In the genomic region with DNA sequence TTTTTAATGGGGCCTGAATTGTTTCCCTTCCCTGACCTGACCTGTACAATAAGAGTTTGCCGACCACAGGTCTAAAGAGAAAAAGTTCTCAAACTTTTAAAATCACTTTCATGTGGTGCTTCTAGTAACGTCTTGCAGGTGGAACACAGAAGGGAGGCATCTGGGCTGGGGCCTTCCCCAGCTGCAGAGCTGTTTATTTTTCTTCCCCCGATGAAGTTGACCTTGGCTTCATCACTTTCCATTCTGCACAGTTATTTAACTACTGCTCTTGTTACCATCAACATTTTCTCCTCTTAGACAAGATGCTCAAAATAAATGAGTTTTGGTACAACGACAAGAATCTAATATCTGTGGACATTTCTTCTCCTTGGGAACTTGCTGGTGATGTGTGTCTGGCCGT, we compare ENCODE assay signal across 26 cellular contexts.
"Had no signal": no experiment of that assay in that cellular context is flagged by ENCODE, and none has a peak within 500 bp of the region (broad histone marks: within the 10 kb centered on the region; RNA-seq: fewer than 3 reads in every experiment).

No MANE protein-coding gene starts in this region.

- H3K36me3 Mint-ChIP-seq: stimulated activated effector memory CD8-positive, alpha-beta T cell treated with anti-CD3 and anti-CD28 coated beads, Interleukin-12 subunit alpha, Interleukin-12 subunit beta, amount 100 ng/mL, for 72 hours; stimulated activated memory B cell treated with anti-CD40 and anti-IgM and Interleukin-4, amounts not matched to agents 10 μg/mL and 1 μg/mL and 100 μg/mL, for 72 hours; stimulated activated naive B cell treated with anti-CD40 and anti-IgM and Interleukin-4, amounts not matched to agents 10 μg/mL and 1 μg/mL and 100 μg/mL, for 72 hours; type B pancreatic cell had no signal

- H3K27ac Mint-ChIP-seq: stimulated activated effector memory CD8-positive, alpha-beta T cell treated with anti-CD3 and anti-CD28 coated beads, Interleukin-12 subunit alpha, Interleukin-12 subunit beta, amount 100 ng/mL, for 72 hours; stimulated activated memory B cell treated with anti-CD40 and anti-IgM and Interleukin-4, amounts not matched to agents 10 μg/mL and 1 μg/mL and 100 μg/mL, for 72 hours; stimulated activated naive B cell treated with anti-CD40 and anti-IgM and Interleukin-4, amounts not matched to agents 10 μg/mL and 1 μg/mL and 100 μg/mL, for 72 hours; stimulated activated naive CD8-positive, alpha-beta T cell treated with anti-CD3 and anti-CD28 coated beads, Interleukin-15, amount 100 ng/mL, for 72 hours; stimulated activated naive CD8-positive, alpha-beta T cell treated with anti-CD3 and anti-CD28 coated beads, Interleukin-15, Interleukin-2, amounts not matched to agents 100 ng/mL and 50 ng/mL, for 24 hours; type B pancreatic cell had no signal

- H3K4me3 ChIP-seq: stomach, suprapubic skin, testis, thoracic aorta, thyroid gland, tibial artery, tibial nerve, transverse colon, upper lobe of left lung, upper lobe of right lung, uterus, vagina had no signal

- H3K9me3 ChIP-seq: stomach, suprapubic skin, testis, thoracic aorta, thyroid gland, tibial artery, tibial nerve, transverse colon, upper lobe of left lung, upper lobe of right lung, uterus, vagina had no signal

- H3K9me3 Mint-ChIP-seq: stimulated activated effector memory CD8-positive, alpha-beta T cell treated with anti-CD3 and anti-CD28 coated beads, Interleukin-12 subunit alpha, Interleukin-12 subunit beta, amount 100 ng/mL, for 72 hours; stimulated activated memory B cell treated with anti-CD40 and anti-IgM and Interleukin-4, amounts not matched to agents 10 μg/mL and 1 μg/mL and 100 μg/mL, for 72 hours; stimulated activated naive B cell treated with anti-CD40 and anti-IgM and Interleukin-4, amounts not matched to agents 10 μg/mL and 1 μg/mL and 100 μg/mL, for 72 hours; stimulated activated naive CD8-positive, alpha-beta T cell treated with anti-CD3 and anti-CD28 coated beads, Interleukin-15, amount 100 ng/mL, for 72 hours; stimulated activated naive CD8-positive, alpha-beta T cell treated with anti-CD3 and anti-CD28 coated beads, Interleukin-15, Interleukin-2, amounts not matched to agents 100 ng/mL and 50 ng/mL, for 24 hours; type B pancreatic cell had no signal

- H3K36me3 ChIP-seq: stomach, suprapubic skin, thoracic aorta, thyroid gland, tibial artery, tibial nerve, transverse colon, upper lobe of left lung, upper lobe of right lung, uterus, vagina had no signal

- H3K4me1 Mint-ChIP-seq: stimulated activated effector memory CD8-positive, alpha-beta T cell treated with anti-CD3 and anti-CD28 coated beads, Interleukin-12 subunit alpha, Interleukin-12 subunit beta, amount 100 ng/mL, for 72 hours; stimulated activated memory B cell treated with anti-CD40 and anti-IgM and Interleukin-4, amounts not matched to agents 10 μg/mL and 1 μg/mL and 100 μg/mL, for 72 hours; stimulated activated naive B cell treated with anti-CD40 and anti-IgM and Interleukin-4, amounts not matched to agents 10 μg/mL and 1 μg/mL and 100 μg/mL, for 72 hours; stimulated activated naive CD8-positive, alpha-beta T cell treated with anti-CD3 and anti-CD28 coated beads, Interleukin-15, amount 100 ng/mL, for 72 hours had no signal

- H3K27ac ChIP-seq: stomach, suprapubic skin, testis, thoracic aorta, thyroid gland, tibial artery, tibial nerve, transverse colon, upper lobe of left lung, upper lobe of right lung, uterus, vagina had no signal

- DNase-seq: stimulated activated CD4-positive, alpha-beta T cell treated with anti-CD3 and anti-CD28 coated beads, Interleukin-2, amount 100 ng/mL, for 48 hours; stimulated activated CD4-positive, alpha-beta T cell treated with anti-CD3 and anti-CD28 coated beads, Interleukin-4, amount 100 ng/mL, for 1 hour; stimulated activated CD4-positive, alpha-beta T cell treated with anti-CD3 and anti-CD28 coated beads, Interleukin-4, amount 100 ng/mL, for 24 hours; stimulated activated CD4-positive, alpha-beta T cell treated with anti-CD3 and anti-CD28 coated beads, Interleukin-4, amount 100 ng/mL, for 4 hours; stimulated activated CD8-positive, alpha-beta memory T cell treated with anti-CD3 and anti-CD28 coated beads, Interleukin-4, amount 100 ng/mL, for 48 hours; stimulated activated naive B cell treated with anti-CD40 and anti-IgM and Interleukin-4, amounts not matched to agents 10 μg/mL and 1 μg/mL and 100 μg/mL, for 72 hours; stimulated activated naive CD4-positive, alpha-beta T cell; stimulated activated naive CD4-positive, alpha-beta T cell treated with Interleukin-2 at 50 U/mL for 16 hours; stimulated activated naive CD8-positive, alpha-beta T cell treated with anti-CD3 and anti-CD28 coated beads, Interleukin-15, amount 100 ng/mL, for 72 hours; stimulated activated naive CD8-positive, alpha-beta T cell treated with anti-CD3 and anti-CD28 coated beads, Interleukin-15, Interleukin-2, amounts not matched to agents 100 U/mL and 50 U/mL, for 24 hours; stomach; testis; thyroid gland; tibial artery; transverse colon; upper lobe of left lung; upper lobe of right lung; uterus had no signal

- ATAC-seq: stimulated activated effector memory CD8-positive, alpha-beta T cell treated with anti-CD3 and anti-CD28 coated beads, Interleukin-12 subunit alpha, Interleukin-12 subunit beta, amount 100 ng/mL, for 72 hours; stimulated activated naive B cell treated with anti-CD40 and anti-IgM and Interleukin-4, amounts not matched to agents 10 μg/mL and 1 μg/mL and 100 μg/mL, for 72 hours; stimulated activated naive CD8-positive, alpha-beta T cell treated with anti-CD3 and anti-CD28 coated beads, Interleukin-15, amount 100 ng/mL, for 72 hours; stimulated activated naive CD8-positive, alpha-beta T cell treated with anti-CD3 and anti-CD28 coated beads, Interleukin-15, Interleukin-2, amounts not matched to agents 100 U/mL and 50 U/mL, for 24 hours; upper lobe of right lung had no signal

- H3K4me1 ChIP-seq: suprapubic skin, testis, thyroid gland, tibial artery, transverse colon, upper lobe of left lung, upper lobe of right lung, uterus, vagina had no signal

- H3K27me3 ChIP-seq: stomach, suprapubic skin, testis, thyroid gland, tibial nerve, transverse colon, upper lobe of left lung, upper lobe of right lung, uterus, vagina had no signal

- H3K4me3 Mint-ChIP-seq: stimulated activated effector memory CD8-positive, alpha-beta T cell treated with anti-CD3 and anti-CD28 coated beads, Interleukin-12 subunit alpha, Interleukin-12 subunit beta, amount 100 ng/mL, for 72 hours; stimulated activated memory B cell treated with anti-CD40 and anti-IgM and Interleukin-4, amounts not matched to agents 10 μg/mL and 1 μg/mL and 100 μg/mL, for 72 hours; stimulated activated naive B cell treated with anti-CD40 and anti-IgM and Interleukin-4, amounts not matched to agents 10 μg/mL and 1 μg/mL and 100 μg/mL, for 72 hours; stimulated activated naive CD8-positive, alpha-beta T cell treated with anti-CD3 and anti-CD28 coated beads, Interleukin-15, amount 100 ng/mL, for 72 hours; stimulated activated naive CD8-positive, alpha-beta T cell treated with anti-CD3 and anti-CD28 coated beads, Interleukin-15, Interleukin-2, amounts not matched to agents 100 ng/mL and 50 ng/mL, for 24 hours; type B pancreatic cell had no signal
